8 cellular contexts compared by ENCODE assay signal in genomic region chr17:63439682-63440081, GRCh38. TPM values are rescaled to one million over a fixed set of nuclear protein-coding genes. Genes with fewer than 3 reads are reported as not detected.
DNase-seq lines count a peak whose midpoint lies in the region; ATAC-seq and TF ChIP-seq lines count a peak whose summit lies in the region.

No MANE protein-coding gene starts in this region.

- peaks cover 33 to 83% (median 51%) of the 10 kb centered on the region in 4 donors for H3K4me1 Mint-ChIP-seq in CD4-positive, alpha-beta memory T cell
- peaks cover 77% of the 10 kb centered on the region for H3K4me1 Mint-ChIP-seq in dendritic cell treated with granulocyte-macrophage colony-stimulating factor and Interleukin-4, amounts not matched to agents 40 ng/mL and 50 ng/mL, for 4 days (ENCODE audit: low read depth)
- peaks cover 17% of the 10 kb centered on the region for H3K4me1 Mint-ChIP-seq in osteocyte (ENCODE audit: unreplicated experiment)

- H3K9me3 Mint-ChIP-seq in CD4-positive, alpha-beta memory T cell: no peaks in the 10 kb centered on the region
- H3K9me3 Mint-ChIP-seq in dendritic cell treated with granulocyte-macrophage colony-stimulating factor and Interleukin-4, amounts not matched to agents 40 ng/mL and 50 ng/mL, for 4 days: no peaks in the 10 kb centered on the region
- H3K9me3 Mint-ChIP-seq in osteocyte (ENCODE audit: unreplicated experiment): no peaks in the 10 kb centered on the region

- CTCF ChIA-PET in CD4-positive, alpha-beta memory T cell (lab: Charles Lee; ENCODE audit: partially characterized antibody): interaction anchor here (0.6 to 11.2 kb wide), 7 partner anchors 12 to 396 kb away, joined by 3 to 107 read pairs (median 5); partner anchors contain the start of gene ACE

- intact Hi-C loops in CD4-positive, alpha-beta memory T cell (cut with micrococcal nuclease): loop anchor here (1.0 to 5.0 kb wide), 2 partner anchors 8 to 113 kb away; partner anchors contain the start of gene DCAF7
- intact Hi-C loops in dendritic cell treated with granulocyte-macrophage colony-stimulating factor and Interleukin-4, amounts not matched to agents 40 ng/mL and 50 ng/mL, for 4 days (cut with micrococcal nuclease): loop anchor here (5.0 kb wide), 1 partner anchor 403 kb away; the partner anchor contains the start of gene SMARCD2

- H3K4me3 ChIP-seq in CD4-positive, alpha-beta memory T cell (ENCODE audit: low read length in 2 of 2): peak overlapping the region in 1 of 2 donors; percentile 17

- DNase-seq in CD4-positive, alpha-beta memory T cell: peak; percentile 66 to 74 (median 68)
- DNase-seq in NOMO-1 treated with dmso at 0.1 percent for 144 hours (lab: John Stamatoyannopoulos, UW; ENCODE audit: unreplicated experiment) (peak; percentile 35), osteocyte (ENCODE audit: extremely low spot score, unreplicated experiment) (no peak), C1 segment of cervical spinal cord (lab: John Stamatoyannopoulos, UW) (no peak), middle frontal gyrus (ENCODE audit: extremely low spot score, low spot score) (no peak), NCI-H524 (lab: John Stamatoyannopoulos, UW) (no peak)

- H3K27ac ChIP-seq in CD4-positive, alpha-beta memory T cell (ENCODE audit: low read depth, low read length): peak overlapping the region; percentile 43

- H3K9me3 ChIP-seq in CD4-positive, alpha-beta memory T cell (ENCODE audit: control insufficient read depth in 1 of 2, low read length in 2 of 2): no peaks in the 10 kb centered on the region

- H3K36me3 ChIP-seq in CD4-positive, alpha-beta memory T cell (ENCODE audit: insufficient read depth, low read length): peaks cover 6% of the 10 kb centered on the region

- no peak for TF ChIP-seq CTCF in osteocyte (IDR thresholded peaks at IDR 0.05)

- H3K27me3 Mint-ChIP-seq in CD4-positive, alpha-beta memory T cell: no peaks in the 10 kb centered on the region
- peaks cover 3% of the 10 kb centered on the region for H3K27me3 Mint-ChIP-seq in dendritic cell treated with granulocyte-macrophage colony-stimulating factor and Interleukin-4, amounts not matched to agents 40 ng/mL and 50 ng/mL, for 4 days
- no peaks in the 10 kb centered on the region for H3K27me3 Mint-ChIP-seq in osteocyte (ENCODE audit: unreplicated experiment)

- peaks cover 73% of the 10 kb centered on the region for H3K4me1 ChIP-seq in CD4-positive, alpha-beta memory T cell (ENCODE audit: insufficient read depth, low read length)

- no peak for ATAC-seq in GM21447 (IDR thresholded peaks at IDR 0.05; ENCODE audit: unreplicated experiment)

- peak overlapping the region; percentile 93 to 99 (median 97) for H3K27ac Mint-ChIP-seq in CD4-positive, alpha-beta memory T cell
- H3K27ac Mint-ChIP-seq in dendritic cell treated with granulocyte-macrophage colony-stimulating factor and Interleukin-4, amounts not matched to agents 40 ng/mL and 50 ng/mL, for 4 days: peak overlapping the region; percentile 83
- peak overlapping the region; percentile 78 for H3K27ac Mint-ChIP-seq in osteocyte (ENCODE audit: unreplicated experiment)

- POLR2A ChIA-PET in CD4-positive, alpha-beta memory T cell (lab: Charles Lee; ENCODE audit: partially characterized antibody): interaction anchor here (0.7 to 3.6 kb wide), 17 partner anchors 9 to 1067 kb away, joined by 3 to 82 read pairs (median 8); partner anchors contain the start of genes ACE, CCDC47, CEP95 and DCAF7

- peak overlapping the region; percentile 74 to 91 (median 82) for H3K4me3 Mint-ChIP-seq in CD4-positive, alpha-beta memory T cell
- peak overlapping the region; percentile 43 for H3K4me3 Mint-ChIP-seq in dendritic cell treated with granulocyte-macrophage colony-stimulating factor and Interleukin-4, amounts not matched to agents 40 ng/mL and 50 ng/mL, for 4 days
- no peak overlapping the region for H3K4me3 Mint-ChIP-seq in osteocyte (ENCODE audit: unreplicated experiment)

- no peaks in the 10 kb centered on the region for H3K27me3 ChIP-seq in CD4-positive, alpha-beta memory T cell (ENCODE audit: insufficient read depth, low read length)

- H3K36me3 Mint-ChIP-seq in CD4-positive, alpha-beta memory T cell: peaks cover 8 to 23% of the 10 kb centered on the region in 2 donors
- peaks cover 12% of the 10 kb centered on the region for H3K36me3 Mint-ChIP-seq in dendritic cell treated with granulocyte-macrophage colony-stimulating factor and Interleukin-4, amounts not matched to agents 40 ng/mL and 50 ng/mL, for 4 days (ENCODE audit: low read depth)
- H3K36me3 Mint-ChIP-seq in osteocyte (ENCODE audit: unreplicated experiment): no peaks in the 10 kb centered on the region

RNA-seq across cellular contexts. Expression of gene CYB561, which starts 6.4 kb away (rescaled TPM):
- 10 to 100 TPM; 81.0 to 83.7 TPM for total RNA-seq in CD4-positive, alpha-beta memory T cell
- polyA plus RNA-seq in CD4-positive, alpha-beta memory T cell: 10 to 100 TPM; 34.1 to 42.1 TPM
- 5.7 and 6.1 TPM in 2 replicates for total RNA-seq in osteocyte

RNA-seq across cellular contexts. Expression of gene ACE, which starts 37.2 kb away (rescaled TPM):
- 10 to 100 TPM; 56.7 TPM for total RNA-seq in CD4-positive, alpha-beta memory T cell
- polyA plus RNA-seq in CD4-positive, alpha-beta memory T cell: 1 to 10 TPM; 1.8 to 7.5 TPM
- 0.91 and 1.1 TPM in 2 replicates for total RNA-seq in osteocyte

Comparison
In these comparisons a context has a peak if more than half of its experiments do, and no peak if none do; other contexts are left out.
1. DNase-seq: peak in CD4-positive, alpha-beta memory T cell (5 of 5) and NOMO-1 treated with dmso at 0.1 percent for 144 hours (single experiment); none in osteocyte (single experiment), C1 segment of cervical spinal cord (0 of 14), middle frontal gyrus (single experiment) and NCI-H524 (0 of 2).
2. RNA of gene CYB561, which starts 6.4 kb away (total RNA-seq): 81.0 to 83.7 TPM in CD4-positive, alpha-beta memory T cell; 5.7 to 6.1 TPM in osteocyte; every median in the first group is over 10 times any median in the second.
3. RNA of gene ACE, which starts 37.2 kb away (total RNA-seq): 56.7 TPM in CD4-positive, alpha-beta memory T cell; 0.91 to 1.1 TPM in osteocyte; every median in the first group is over 10 times any median in the second.
4. Peak in every context shown above with its lines, with median percentiles within 50 percentile points of each other: H3K27ac Mint-ChIP-seq.